Comparison of ENCODE assay signal across 25 cellular contexts in the genomic region with DNA sequence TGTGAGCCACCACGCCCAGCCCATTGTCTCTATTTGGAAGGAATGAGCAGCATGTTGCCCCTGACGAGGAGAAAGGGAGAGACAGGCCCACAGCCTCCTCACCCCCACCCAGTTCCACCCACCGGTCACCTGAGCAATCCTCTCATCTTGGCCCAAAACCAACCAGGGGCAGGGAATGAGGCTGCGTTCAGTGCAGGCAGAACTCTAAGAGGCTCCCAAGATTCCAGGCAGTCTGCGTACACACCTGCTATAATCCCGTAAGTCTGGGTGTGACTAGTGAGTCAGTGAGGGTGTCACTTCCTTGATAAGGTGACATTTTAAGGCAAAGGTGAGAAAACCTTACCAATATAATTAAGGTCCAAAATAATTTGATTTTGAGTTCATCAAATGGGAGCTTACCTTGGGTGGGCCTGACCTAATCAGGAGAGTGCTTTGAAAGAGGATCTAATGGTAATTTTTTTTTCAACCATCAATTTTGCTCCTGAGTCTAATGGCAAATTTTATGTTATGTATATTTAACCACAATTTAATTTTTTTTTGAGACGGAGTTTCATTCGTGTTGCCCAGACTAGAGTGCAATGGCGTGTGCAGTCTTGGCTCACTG. TPM values are rescaled to one million over a fixed set of nuclear protein-coding genes. Genes with fewer than 3 reads are reported as not detected.
DNase-seq lines count a peak whose midpoint lies in the region; ATAC-seq and TF ChIP-seq lines count a peak whose summit lies in the region.
"Had no signal": no experiment of that assay in that cellular context is flagged by ENCODE, and none has a peak within 500 bp of the region (broad histone marks: within the 10 kb centered on the region; RNA-seq: fewer than 3 reads in every experiment).

No MANE protein-coding gene starts in this region.

- H3K4me1 Mint-ChIP-seq in activated T-cell treated with anti-CD3 and anti-CD28 coated beads, Interleukin-2, amount 50 U/mL, for 72 hours (ENCODE audit: low read depth): peaks cover 6% of the 10 kb centered on the region

- H3K27ac ChIP-seq in HCT116 (ENCODE audit: low read depth, low read length) (peak overlapping the region; percentile 45), PC-3 (ENCODE audit: low read length) (no peak overlapping the region), trophoblast cell (ENCODE audit: low read depth, low read length) (no peak overlapping the region)
- H3K27ac ChIP-seq: BLaER1 treated with 17β-estradiol and CSF1 and Interleukin-3, amounts not matched to agents 10 nM and 100 nM had no signal

- peak overlapping the region in 1 of 2 experiments; percentile 18; a peak in 1 of 4 replicates for H3K4me3 ChIP-seq in HCT116 (replicated peaks in 1 of 2; ENCODE audit: low read depth in 1 of 2, low read length in 2 of 2)
- H3K4me3 ChIP-seq in PC-3 (ENCODE audit: low read length): no peak overlapping the region
- H3K4me3 ChIP-seq in trophoblast cell (ENCODE audit: low read depth, low read length): no peak overlapping the region
- H3K4me3 ChIP-seq: BLaER1 treated with 17β-estradiol and CSF1 and Interleukin-3, amounts not matched to agents 10 nM and 100 nM; HAP-1 had no signal

- BruUV-seq in HCT116 (replicated peaks; lab: Mats Ljungman, UMichigan): TSS peak; percentile 70
- BruUV-seq in PC-3 (replicated peaks; lab: Mats Ljungman, UMichigan): no TSS peak

- WGBS in trophoblast cell (ENCODE audit: extremely low coverage, insufficient coverage, insufficient read length): no CpG with 5 or more reads among the region's 9 CpGs

- no peak overlapping the region for H3K27ac Mint-ChIP-seq in activated T-cell treated with anti-CD3 and anti-CD28 coated beads, Interleukin-2, amount 50 U/mL, for 72 hours
- H3K27ac Mint-ChIP-seq: CD4-positive, alpha-beta T cell; IgD-negative memory B cell had no signal

- H3K4me2 ChIP-seq in HCT116 (ENCODE audit: low read length) (peak overlapping the region; percentile 69), PC-3 (ENCODE audit: low read length) (no peak overlapping the region), trophoblast cell (ENCODE audit: low read length) (no peak overlapping the region)
- H3K4me2 ChIP-seq: BLaER1 treated with 17β-estradiol and CSF1 and Interleukin-3, amounts not matched to agents 10 nM and 100 nM had no signal

- H2BK5ac ChIP-seq in trophoblast cell (ENCODE audit: low read depth, low read length, poor library complexity): no peak overlapping the region

- CTCF ChIA-PET in HCT116 (lab: Charles Lee): no interaction called here
- CTCF ChIA-PET in PC-3 (lab: Charles Lee): no interaction called here

- no peak for TF ChIP-seq RAD21 in HCT116 (IDR thresholded peaks at IDR 0.05; ENCODE audit: low read depth)

- no peak overlapping the region for H2AK5ac ChIP-seq in trophoblast cell (ENCODE audit: low read length)

- no peak overlapping the region for H4K91ac ChIP-seq in trophoblast cell (ENCODE audit: low read depth, low read length)

- no peaks in the 10 kb centered on the region for H3K9me3 ChIP-seq in HCT116 (ENCODE audit: control insufficient read depth in 1 of 2, insufficient read depth in 1 of 2, low read depth in 1 of 2, low read length in 2 of 2)
- H3K9me3 ChIP-seq in PC-3 (ENCODE audit: low read length): no peaks in the 10 kb centered on the region
- no peaks in the 10 kb centered on the region for H3K9me3 ChIP-seq in trophoblast cell (ENCODE audit: insufficient read depth, low read depth, low read length)
- H3K9me3 ChIP-seq: BLaER1 treated with 17β-estradiol and CSF1 and Interleukin-3, amounts not matched to agents 10 nM and 100 nM; HAP-1 had no signal

- H3K79me2 ChIP-seq in HCT116 (ENCODE audit: insufficient read depth, low read length) (no peaks in the 10 kb centered on the region), PC-3 (ENCODE audit: low read length) (no peaks in the 10 kb centered on the region), trophoblast cell (ENCODE audit: control insufficient read depth, insufficient read depth, low read length, poor library complexity) (no peaks in the 10 kb centered on the region)

- H3K18ac ChIP-seq in trophoblast cell (ENCODE audit: low read length): no peak overlapping the region

- ATAC-seq in HCT116 (peak; percentile 74), PC-3 (no peak), esophagus mucosa (peak; percentile 87), GM18520 (IDR thresholded peaks at IDR 0.05; ENCODE audit: unreplicated experiment) (no peak)
- no peak for ATAC-seq in activated T-cell treated with anti-CD3 and anti-CD28 coated beads, Interleukin-2, amount 50 U/mL, for 72 hours (replicated peaks in 1 of 2)

- no peak overlapping the region for H2BK12ac ChIP-seq in trophoblast cell (ENCODE audit: low read length)

- no peak overlapping the region for H4K12ac ChIP-seq in trophoblast cell (ENCODE audit: low read depth, low read length)

- no peaks in the 10 kb centered on the region for H3K79me1 ChIP-seq in trophoblast cell (ENCODE audit: low read length)

- no peaks in the 10 kb centered on the region for H3K27me3 ChIP-seq in HCT116 (ENCODE audit: insufficient read depth, low read length)
- H3K27me3 ChIP-seq in PC-3 (ENCODE audit: low read length): no peaks in the 10 kb centered on the region
- no peaks in the 10 kb centered on the region for H3K27me3 ChIP-seq in trophoblast cell (ENCODE audit: insufficient read depth, low read length)
- H3K27me3 ChIP-seq: BLaER1 treated with 17β-estradiol and CSF1 and Interleukin-3, amounts not matched to agents 10 nM and 100 nM had no signal

- H3K14ac ChIP-seq in trophoblast cell (ENCODE audit: low read length): no peak overlapping the region

- no peak for TF ChIP-seq POLR2A in HCT116 (IDR thresholded peaks at IDR 0.05; ENCODE audit: borderline replicate concordance, extremely low read depth, insufficient read depth, insufficient read length)

- no peak overlapping the region for H2BK120ac ChIP-seq in trophoblast cell (ENCODE audit: insufficient read depth, low read length, poor library complexity)

- no peak overlapping the region for H3K4ac ChIP-seq in trophoblast cell (ENCODE audit: low read depth, low read length)

- H3F3A ChIP-seq in PC-3 (ENCODE audit: low read length, unreplicated experiment): no peaks in the 10 kb centered on the region

- no peak overlapping the region for H2AFZ ChIP-seq in HCT116 (ENCODE audit: low read depth, low read length, poor library complexity, severe bottlenecking)
- H2AFZ ChIP-seq in PC-3 (ENCODE audit: low read length): no peak overlapping the region
- H2AFZ ChIP-seq in trophoblast cell (ENCODE audit: insufficient read depth, low read length, poor library complexity): no peak overlapping the region

- H3K9me3 Mint-ChIP-seq in activated T-cell treated with anti-CD3 and anti-CD28 coated beads, Interleukin-2, amount 50 U/mL, for 72 hours: no peaks in the 10 kb centered on the region
- H3K9me3 Mint-ChIP-seq: CD4-positive, alpha-beta T cell; IgD-negative memory B cell had no signal

- RAD21 ChIA-PET in HCT116 (lab: Charles Lee; ENCODE audit: low non-redundant PET in 1 of 2, low total read pairs in 2 of 2, uncharacterized antibody in 2 of 2, unreplicated experiment in 2 of 2): no interaction called here

- intact Hi-C loops in HCT116 (cut with micrococcal nuclease): loop anchor here (1.0 kb wide), 1 partner anchor 27 kb away; a partner anchor contains a TSS
- intact Hi-C loops in PC-3 (cut with micrococcal nuclease): no loop called here

- H3K4me1 ChIP-seq in HCT116 (ENCODE audit: control insufficient read depth in 1 of 2, insufficient read depth in 2 of 2, low read length in 2 of 2): peaks cover 30 to 44% of the 10 kb centered on the region in 2 experiments
- H3K4me1 ChIP-seq in PC-3 (ENCODE audit: insufficient read depth, low read length): peaks cover 42% of the 10 kb centered on the region
- no peaks in the 10 kb centered on the region for H3K4me1 ChIP-seq in trophoblast cell (ENCODE audit: control insufficient read depth in 1 of 2, insufficient read depth in 2 of 2, low read length in 2 of 2)
- H3K4me1 ChIP-seq: HAP-1 had no signal

- no peaks in the 10 kb centered on the region for H3K36me3 Mint-ChIP-seq in activated T-cell treated with anti-CD3 and anti-CD28 coated beads, Interleukin-2, amount 50 U/mL, for 72 hours (ENCODE audit: insufficient read depth in 2 of 2)

- POLR2A ChIA-PET in HCT116 (lab: Charles Lee): interaction anchor here (2.7 kb wide), 1 partner anchor 27 kb away, joined by 8 read pairs; a partner anchor contains a TSS
- POLR2A ChIA-PET in PC-3 (lab: Charles Lee; ENCODE audit: unreplicated experiment): interaction anchor here (0.7 kb wide), 1 partner anchor 13 kb away, joined by 3 read pairs; no protein-coding TSS in a partner anchor

- no peaks in the 10 kb centered on the region for H3K27me3 Mint-ChIP-seq in activated T-cell treated with anti-CD3 and anti-CD28 coated beads, Interleukin-2, amount 50 U/mL, for 72 hours (ENCODE audit: low read depth)
- H3K27me3 Mint-ChIP-seq: CD4-positive, alpha-beta T cell had no signal

- H3K9ac ChIP-seq in HCT116 (ENCODE audit: low read length): peak overlapping the region; percentile 39
- no peak overlapping the region for H3K9ac ChIP-seq in PC-3 (ENCODE audit: low read length)
- peak overlapping the region; percentile 8 for H3K9ac ChIP-seq in trophoblast cell (ENCODE audit: low read length)
- H3K9ac ChIP-seq: BLaER1 treated with 17β-estradiol and CSF1 and Interleukin-3, amounts not matched to agents 10 nM and 100 nM had no signal

- no peaks in the 10 kb centered on the region for H4K20me1 ChIP-seq in HCT116 (ENCODE audit: insufficient read depth)
- H4K20me1 ChIP-seq in PC-3 (ENCODE audit: low read length): no peaks in the 10 kb centered on the region
- H4K20me1 ChIP-seq: BLaER1 treated with 17β-estradiol and CSF1 and Interleukin-3, amounts not matched to agents 10 nM and 100 nM had no signal

- DNase-seq in HCT116 (ENCODE audit: low read depth, low spot score) (peak; percentile 89), PC-3 (peak; percentile 12), trophoblast cell (no peak), NCI-H2107 treated with DMSO at 0.1 percent for 48 hours (lab: John Stamatoyannopoulos, UW; ENCODE audit: unreplicated experiment) (no peak), SHP77 treated with DMSO at 0.1 percent for 48 hours (lab: John Stamatoyannopoulos, UW) (no peak)
- no peak for DNase-seq in activated T-cell treated with anti-CD3 and anti-CD28 coated beads, Interleukin-2, amount 50 U/mL, for 72 hours
- DNase-seq: AML-193; CD4-positive, alpha-beta T cell; DMS79; EL; GDM1; GOT3; NCI-H1092 treated with DMSO at 0.1 percent for 48 hours; NCI-H1436; NCI-H187; NCI-H524 treated with DMSO at 0.1 percent for 48 hours; NCI-H82; NK-92 treated with Interleukin-12 subunit alpha and Interleukin-12 subunit beta, amount 100 ng/mL, for 24 hours; Right ventricle myocardium superior; RPMI8226 had no signal

- no peak for TF ChIP-seq CTCF in HCT116 (IDR thresholded peaks at IDR 0.05 in 2 of 3, conservative IDR thresholded peaks at IDR 0.05 in 1 of 3; ENCODE audit: borderline replicate concordance in 1 of 3, insufficient read depth in 1 of 3, low read depth in 2 of 3, low read length in 2 of 3)
- no peak for TF ChIP-seq CTCF in PC-3 (conservative IDR thresholded peaks at IDR 0.05; ENCODE audit: low read depth, low read length)

- H3K4me3 Mint-ChIP-seq in activated T-cell treated with anti-CD3 and anti-CD28 coated beads, Interleukin-2, amount 50 U/mL, for 72 hours: no peak overlapping the region
- H3K4me3 Mint-ChIP-seq: CD4-positive, alpha-beta T cell had no signal

- H4K8ac ChIP-seq in trophoblast cell (ENCODE audit: low read depth, low read length): no peak overlapping the region

- no peak overlapping the region for H3K23ac ChIP-seq in trophoblast cell (ENCODE audit: low read length)

- H3K36me3 ChIP-seq in HCT116 (ENCODE audit: control insufficient read depth in 1 of 2, insufficient read depth in 2 of 2, low read length in 2 of 2) (no peaks in the 10 kb centered on the region), PC-3 (ENCODE audit: low read depth, low read length) (no peaks in the 10 kb centered on the region), trophoblast cell (ENCODE audit: control insufficient read depth in 1 of 2, insufficient read depth in 2 of 2, low read length in 2 of 2) (no peaks in the 10 kb centered on the region)
- H3K36me3 ChIP-seq: BLaER1 treated with 17β-estradiol and CSF1 and Interleukin-3, amounts not matched to agents 10 nM and 100 nM; HAP-1 had no signal

- no peaks in the 10 kb centered on the region for H3K9me2 ChIP-seq in HCT116 (ENCODE audit: insufficient read depth)
- no peaks in the 10 kb centered on the region for H3K9me2 ChIP-seq in PC-3 (replicated peaks; ENCODE audit: low read length)

RNA-seq across cellular contexts. Expression of a gene that starts 26.9 kb away (rescaled TPM):
- total RNA-seq in HCT116 (2021; ENCODE audit: unreplicated experiment) (39.4 TPM), PC-3 (2014; rRNA removed) (4.8 and 6.6 TPM in 2 replicates), esophagus mucosa (5.2 TPM)
- 37.7 and 54.7 TPM in 2 replicates for polyA plus RNA-seq in HCT116 (2012)
- 1.0 and 1.2 TPM in 2 replicates for polyA plus RNA-seq in trophoblast cell (2013)
- under 1 TPM; 0.36 to 0.76 TPM for total RNA-seq in activated T-cell treated with anti-CD3 and anti-CD28 coated beads, Interleukin-2, amount 50 U/mL, for 72 hours

Comparison
In these comparisons a context has a peak if more than half of its experiments do, and no peak if none do; other contexts are left out.
1. ATAC-seq: peak in HCT116 (single experiment) and esophagus mucosa (single experiment); none in PC-3 (single experiment), activated T-cell treated with anti-CD3 and anti-CD28 coated beads, Interleukin-2, amount 50 U/mL, for 72 hours (0 of 2) and GM18520 (single experiment).
2. DNase-seq: peak in HCT116 (single experiment) and PC-3 (single experiment); none in trophoblast cell (0 of 2), activated T-cell treated with anti-CD3 and anti-CD28 coated beads, Interleukin-2, amount 50 U/mL, for 72 hours (0 of 2), NCI-H2107 treated with DMSO at 0.1 percent for 48 hours (single experiment) and SHP77 treated with DMSO at 0.1 percent for 48 hours (single experiment).